Comparison of ENCODE assay signal across 9 cellular contexts in genomic region chr11:128551641-128552335, GRCh38. TPM values are rescaled to one million over a fixed set of nuclear protein-coding genes. Genes with fewer than 3 reads are reported as not detected.
DNase-seq lines count a peak whose midpoint lies in the region; ATAC-seq and TF ChIP-seq lines count a peak whose summit lies in the region.
"Had no signal": no experiment of that assay in that cellular context is flagged by ENCODE, and none has a peak within 500 bp of the region (broad histone marks: within the 10 kb centered on the region; RNA-seq: fewer than 3 reads in every experiment).

No MANE protein-coding gene starts in this region.

- no peak for TF ChIP-seq POLR2A in gastrocnemius medialis (IDR thresholded peaks at IDR 0.05)
- no peak for TF ChIP-seq POLR2A in stomach (IDR thresholded peaks at IDR 0.05)

- CTCF ChIA-PET in activated CD4-positive, alpha-beta T cell treated with anti-CD3 and anti-CD28 coated beads for 36 hours (lab: Charles Lee) = interaction anchor here (1.1 to 1.8 kb wide), 6 partner anchors 29 to 380 kb away, joined by 3 to 8 read pairs (median 5); no protein-coding TSS in a partner anchor
- CTCF ChIA-PET in PC-3 (lab: Charles Lee) = no interaction called here

- H3K4me2 ChIP-seq in PC-3 (ENCODE audit: low read length) = no peak overlapping the region
- H3K4me2 ChIP-seq: A549 had no signal

- H3K79me2 ChIP-seq in PC-3 (ENCODE audit: low read length) = no peaks in the 10 kb centered on the region

- peak overlapping the region; percentile 94 for H3K27ac Mint-ChIP-seq in activated CD4-positive, alpha-beta T cell treated with anti-CD3 and anti-CD28 coated beads for 36 hours
- no peak overlapping the region for H3K27ac Mint-ChIP-seq in nephron progenitor cell

- H3K4me1 ChIP-seq in PC-3 (ENCODE audit: insufficient read depth, low read length) (no peaks in the 10 kb centered on the region), neutrophil (ENCODE audit: control insufficient read depth in 1 of 2, insufficient read depth in 1 of 2, low read depth in 1 of 2, low read length in 1 of 2) (peaks cover 62 to 70% of the 10 kb centered on the region in 2 experiments), gastrocnemius medialis (peaks cover 6 to 12% of the 10 kb centered on the region in 2 donors), stomach (peaks cover 6 to 54% (median 25%) of the 10 kb centered on the region in 4 donors)
- H3K4me1 ChIP-seq: A549 had no signal

- DNase-seq in activated CD4-positive, alpha-beta T cell treated with anti-CD3 and anti-CD28 coated beads for 36 hours = peak; percentile 58
- no peak for DNase-seq in activated CD4-positive, alpha-beta T cell treated with anti-CD3 and anti-CD28 coated beads for 1 hour
- DNase-seq in PC-3 = peak; percentile 35
- DNase-seq in gastrocnemius medialis = no peak
- no peak for DNase-seq in stomach
- no peak for DNase-seq in nephron progenitor cell

- H3K27me3 ChIP-seq in PC-3 (ENCODE audit: low read length) = no peaks in the 10 kb centered on the region
- no peaks in the 10 kb centered on the region for H3K27me3 ChIP-seq in neutrophil
- H3K27me3 ChIP-seq in gastrocnemius medialis = no peaks in the 10 kb centered on the region
- H3K27me3 ChIP-seq in stomach = no peaks in the 10 kb centered on the region

- no peak overlapping the region for H2AFZ ChIP-seq in PC-3 (ENCODE audit: low read length)

- ATAC-seq in activated CD4-positive, alpha-beta T cell treated with anti-CD3 and anti-CD28 coated beads for 36 hours = peak; percentile 87
- peak; percentile 53 for ATAC-seq in HG02571 (IDR thresholded peaks at IDR 0.05; ENCODE audit: unreplicated experiment)
- no peak; the same call in 1 of the 2 replicates for ATAC-seq in PC-3
- no peak for ATAC-seq in gastrocnemius medialis
- ATAC-seq: A549 had no signal

- H3K4me3 ChIP-seq in PC-3 (ENCODE audit: low read length) = no peak overlapping the region
- H3K4me3 ChIP-seq in neutrophil (ENCODE audit: low read depth in 1 of 2, low read length in 1 of 2) = no peak overlapping the region
- H3K4me3 ChIP-seq in gastrocnemius medialis = no peak overlapping the region
- H3K4me3 ChIP-seq in stomach = no peak overlapping the region
- H3K4me3 ChIP-seq: A549 had no signal

- H3K27me3 Mint-ChIP-seq in activated CD4-positive, alpha-beta T cell treated with anti-CD3 and anti-CD28 coated beads for 36 hours = no peaks in the 10 kb centered on the region
- H3K27me3 Mint-ChIP-seq in nephron progenitor cell (ENCODE audit: low read depth, poor library complexity) = peaks cover 54% of the 10 kb centered on the region

- POLR2A ChIA-PET in activated CD4-positive, alpha-beta T cell treated with anti-CD3 and anti-CD28 coated beads for 36 hours (lab: Charles Lee) = interaction anchor here (2.1 kb wide), 1 partner anchor 28 kb away, joined by 7 read pairs; no protein-coding TSS in a partner anchor
- POLR2A ChIA-PET in PC-3 (lab: Charles Lee; ENCODE audit: unreplicated experiment) = no interaction called here

- H3K9me2 ChIP-seq in PC-3 (replicated peaks; ENCODE audit: low read length) = no peaks in the 10 kb centered on the region

- in situ Hi-C loops in gastrocnemius medialis (cut with MboI; ENCODE audit: low sequenced_read_pairs in 4 of 4) = no loop called here

- H3K4me3 Mint-ChIP-seq in activated CD4-positive, alpha-beta T cell treated with anti-CD3 and anti-CD28 coated beads for 36 hours = peak overlapping the region; percentile 7
- no peak overlapping the region for H3K4me3 Mint-ChIP-seq in nephron progenitor cell

- no peaks in the 10 kb centered on the region for H3F3A ChIP-seq in PC-3 (ENCODE audit: low read length, unreplicated experiment)

- H3K9me3 Mint-ChIP-seq in activated CD4-positive, alpha-beta T cell treated with anti-CD3 and anti-CD28 coated beads for 36 hours (ENCODE audit: low read depth) = no peaks in the 10 kb centered on the region
- H3K9me3 Mint-ChIP-seq in nephron progenitor cell = no peaks in the 10 kb centered on the region

- no TSS peak for BruUV-seq in PC-3 (replicated peaks; lab: Mats Ljungman, UMichigan)

- TF ChIP-seq EP300 in stomach (IDR thresholded peaks at IDR 0.05) = no peak

- H3K36me3 Mint-ChIP-seq in activated CD4-positive, alpha-beta T cell treated with anti-CD3 and anti-CD28 coated beads for 36 hours (ENCODE audit: low read depth) = no peaks in the 10 kb centered on the region
- no peaks in the 10 kb centered on the region for H3K36me3 Mint-ChIP-seq in nephron progenitor cell (ENCODE audit: low read depth)

- TF ChIP-seq CTCF in PC-3 (conservative IDR thresholded peaks at IDR 0.05; ENCODE audit: low read depth, low read length) (no peak), neutrophil (IDR thresholded peaks at IDR 0.05) (no peak), gastrocnemius medialis (IDR thresholded peaks at IDR 0.05 in 4 of 5, conservative IDR thresholded peaks at IDR 0.05 in 1 of 5) (no peak), stomach (IDR thresholded peaks at IDR 0.05) (no peak), nephron progenitor cell (IDR thresholded peaks at IDR 0.05) (no peak)

- peaks cover 75% of the 10 kb centered on the region for H3K4me1 Mint-ChIP-seq in activated CD4-positive, alpha-beta T cell treated with anti-CD3 and anti-CD28 coated beads for 36 hours
- H3K4me1 Mint-ChIP-seq in nephron progenitor cell = peaks cover 60% of the 10 kb centered on the region

- H3K9ac ChIP-seq in PC-3 (ENCODE audit: low read length) = no peak overlapping the region

- WGBS in stomach, 5 donors = 68 to 79% (median 73%) methylated on average over 9 of the region's 9 CpGs

- H3K9me3 ChIP-seq in PC-3 (ENCODE audit: low read length) (no peaks in the 10 kb centered on the region), neutrophil (no peaks in the 10 kb centered on the region), gastrocnemius medialis (no peaks in the 10 kb centered on the region), stomach (no peaks in the 10 kb centered on the region)
- H3K9me3 ChIP-seq: A549 had no signal

- no peaks in the 10 kb centered on the region for H4K20me1 ChIP-seq in PC-3 (ENCODE audit: low read length)

- H3K36me3 ChIP-seq in PC-3 (ENCODE audit: low read depth, low read length) = no peaks in the 10 kb centered on the region
- no peaks in the 10 kb centered on the region for H3K36me3 ChIP-seq in neutrophil
- no peaks in the 10 kb centered on the region for H3K36me3 ChIP-seq in gastrocnemius medialis
- H3K36me3 ChIP-seq in stomach = no peaks in the 10 kb centered on the region

- H3K27ac ChIP-seq in PC-3 (ENCODE audit: low read length) = no peak overlapping the region
- peak overlapping the region; percentile 81 for H3K27ac ChIP-seq in neutrophil
- no peak overlapping the region for H3K27ac ChIP-seq in gastrocnemius medialis
- H3K27ac ChIP-seq in stomach = peak overlapping the region in 2 of 5 donors; percentile 35 to 85
- H3K27ac ChIP-seq: A549 had no signal

- intact Hi-C loops in activated CD4-positive, alpha-beta T cell treated with anti-CD3 and anti-CD28 coated beads for 36 hours (cut with DNase I, micrococcal nuclease) = loop anchor here (1.0 to 2.0 kb wide), 11 partner anchors 23 to 324 kb away; no protein-coding TSS in a partner anchor
- intact Hi-C loops in PC-3 (cut with micrococcal nuclease) = no loop called here
- intact Hi-C loops in gastrocnemius medialis (cut with DNase I; ENCODE audit: low total_unique reads) = loop anchor here (5.0 kb wide), 1 partner anchor 76 kb away; no protein-coding TSS in a partner anchor
- intact Hi-C loops in stomach (cut with DNase I; ENCODE audit: low total_unique reads) = no loop called here

RNA-seq across cellular contexts. Expression of gene ETS1, which starts 35.6 kb away (rescaled TPM):
- total RNA-seq in activated CD4-positive, alpha-beta T cell treated with anti-CD3 and anti-CD28 coated beads for 36 hours = 100 to 1,000 TPM; 410 to 449 TPM
- total RNA-seq in PC-3 (2014; rRNA removed) (52.0 and 59.5 TPM in 2 replicates), gastrocnemius medialis (10 to 100 TPM; 16.8 to 24.9 (median 21.8) TPM), stomach (10 to 100 TPM in 4 of 5 donors, 1 to 10 TPM in 1; 8.8 to 72.5 (median 24.6) TPM)
- polyA plus RNA-seq in stomach = 10 to 100 TPM in 2 of 3 donors, 1 to 10 TPM in 1; 7.0 to 35.4 (median 20.4) TPM

Comparison
In these comparisons a context has a peak if more than half of its experiments do, and no peak if none do; other contexts are left out.
1. DNase-seq: peak in activated CD4-positive, alpha-beta T cell treated with anti-CD3 and anti-CD28 coated beads for 36 hours (single experiment) and PC-3 (single experiment); none in activated CD4-positive, alpha-beta T cell treated with anti-CD3 and anti-CD28 coated beads for 1 hour (single experiment), gastrocnemius medialis (0 of 2), stomach (single experiment) and nephron progenitor cell (single experiment).
2. ATAC-seq: peak in activated CD4-positive, alpha-beta T cell treated with anti-CD3 and anti-CD28 coated beads for 36 hours (single experiment) and HG02571 (single experiment); none in PC-3 (single experiment) and gastrocnemius medialis (0 of 2).
3. intact Hi-C loops: an anchor here in activated CD4-positive, alpha-beta T cell treated with anti-CD3 and anti-CD28 coated beads for 36 hours (1.0 to 2.0 kb wide) and gastrocnemius medialis (5.0 kb wide); none called in PC-3 and stomach.